ENCODE assay signal across 8 cellular contexts in genomic region chr19:17385878-17386611, GRCh38. TPM values are rescaled to one million over a fixed set of nuclear protein-coding genes. Genes with fewer than 3 reads are reported as not detected.
A peak's percentile ranks its signal among the peaks of the same experiment; 100 is the strongest.
DNase-seq lines count a peak whose midpoint lies in the region; ATAC-seq and TF ChIP-seq lines count a peak whose summit lies in the region.

No MANE protein-coding gene starts in this region.

- no peaks in the 10 kb centered on the region for H3K4me1 ChIP-seq in BE2C
- H3K4me1 ChIP-seq in cardiac muscle cell (ENCODE audit: low read depth) = no peaks in the 10 kb centered on the region

- TF ChIP-seq CTCF in BE2C (IDR thresholded peaks at IDR 0.05; ENCODE audit: low read depth, low read length) (peak; percentile 92), cardiac muscle cell (IDR thresholded peaks at IDR 0.05; ENCODE audit: low read depth, low read length) (peak; percentile 97)

- intact Hi-C loops in sciatic nerve (cut with DNase I) = loop anchor here (10.0 kb wide), 1 partner anchor 91 kb away; no protein-coding TSS in a partner anchor

- peak; percentile 83 for DNase-seq in BE2C
- peak; percentile 28 for DNase-seq in HCEC 1CT
- DNase-seq in RKO (ENCODE audit: low spot score) = peak; percentile 46
- DNase-seq in activated effector memory CD4-positive, alpha-beta T cell treated with anti-CD3 and anti-CD28 coated beads, Interleukin-2, amount 50 U/mL, for 16 hours = peak; percentile 86
- DNase-seq in cardiac muscle cell (ENCODE audit: low read depth in 1 of 2, low spot score in 1 of 2) = peak; percentile 68 to 76
- DNase-seq in sciatic nerve (ENCODE audit: low spot score) = peak; percentile 74

- H3K4me3 ChIP-seq in BE2C (ENCODE audit: low read depth, low read length) = no peak overlapping the region
- no peak overlapping the region for H3K4me3 ChIP-seq in cardiac muscle cell

- ATAC-seq in sciatic nerve (peak; percentile 60), GM18517 (IDR thresholded peaks at IDR 0.05; ENCODE audit: unreplicated experiment) (no peak), HG03280 (IDR thresholded peaks at IDR 0.05; ENCODE audit: unreplicated experiment) (no peak)

- H3K36me3 ChIP-seq in BE2C = no peaks in the 10 kb centered on the region
- no peaks in the 10 kb centered on the region for H3K36me3 ChIP-seq in cardiac muscle cell

- H3K27me3 ChIP-seq in BE2C = peaks cover 5% of the 10 kb centered on the region
- no peaks in the 10 kb centered on the region for H3K27me3 ChIP-seq in cardiac muscle cell

- H3K9me3 ChIP-seq in BE2C = no peaks in the 10 kb centered on the region
- H3K9me3 ChIP-seq in cardiac muscle cell (ENCODE audit: low read depth) = no peaks in the 10 kb centered on the region

- H3K27ac ChIP-seq in cardiac muscle cell = no peak overlapping the region

RNA-seq across cellular contexts. Expression of gene CCDC194, which starts 8.0 kb away (rescaled TPM):
- polyA plus RNA-seq in BE2C (2012; ENCODE audit: insufficient read depth, insufficient read length, low read depth) = not detected
- total RNA-seq in cardiac muscle cell (1.4 and 2.2 TPM in 2 replicates), sciatic nerve (0.62 TPM)
- polyA plus RNA-seq in cardiac muscle cell = 2.3 and 3.0 TPM in 2 replicates

RNA-seq across cellular contexts. Expression of gene PLVAP, which starts 8.9 kb away (rescaled TPM):
- not detected for polyA plus RNA-seq in BE2C (2012; ENCODE audit: insufficient read depth, insufficient read length, low read depth)
- total RNA-seq in cardiac muscle cell (2.1 and 4.3 TPM in 2 replicates), sciatic nerve (283 TPM)
- polyA plus RNA-seq in cardiac muscle cell = 4.2 and 6.1 TPM in 2 replicates

RNA-seq across cellular contexts. Expression of gene BST2, which starts 19.4 kb away (rescaled TPM):
- 5.5 TPM for polyA plus RNA-seq in BE2C (2012; ENCODE audit: insufficient read depth, insufficient read length, low read depth)
- total RNA-seq in cardiac muscle cell (69.3 and 166 TPM in 2 replicates), sciatic nerve (80.0 TPM)
- 91.8 and 184 TPM in 2 replicates for polyA plus RNA-seq in cardiac muscle cell

RNA-seq across cellular contexts. Expression of gene MVB12A, which starts 33.8 kb away (rescaled TPM):
- polyA plus RNA-seq in BE2C (2012; ENCODE audit: insufficient read depth, insufficient read length, low read depth) = 208 TPM
- total RNA-seq in cardiac muscle cell (133 and 148 TPM in 2 replicates), sciatic nerve (32.1 TPM)
- 130 and 148 TPM in 2 replicates for polyA plus RNA-seq in cardiac muscle cell

RNA-seq across cellular contexts. Expression of gene GTPBP3, which starts 48.7 kb away (rescaled TPM):
- 64.2 TPM for polyA plus RNA-seq in BE2C (2012; ENCODE audit: insufficient read depth, insufficient read length, low read depth)
- total RNA-seq in cardiac muscle cell = 78.6 and 95.6 TPM in 2 replicates
- 34.9 and 53.4 TPM in 2 replicates for polyA plus RNA-seq in cardiac muscle cell
- 22.0 TPM for total RNA-seq in sciatic nerve

Comparison
In these comparisons a context has a peak if more than half of its experiments do, and no peak if none do; other contexts are left out.
1. DNase-seq: peak in every context shown above with its lines; median percentile 86 in activated effector memory CD4-positive, alpha-beta T cell treated with anti-CD3 and anti-CD28 coated beads, Interleukin-2, amount 50 U/mL, for 16 hours; 83 in BE2C; 74 in sciatic nerve; 72 in cardiac muscle cell; 46 in RKO; 28 in HCEC 1CT.
2. RNA of gene PLVAP, which starts 8.9 kb away (total RNA-seq): 283 TPM in sciatic nerve (single experiment); 2.1 to 4.3 TPM in cardiac muscle cell; every median in the first group is over 10 times any median in the second.